In genomic region chr15:55687792-55688191, GRCh38 we compare ENCODE assay signal across 27 cellular contexts. TPM values are rescaled to one million over a fixed set of nuclear protein-coding genes. Genes with fewer than 3 reads are reported as not detected.
"Had no signal": no experiment of that assay in that cellular context is flagged by ENCODE, and none has a peak within 500 bp of the region (broad histone marks: within the 10 kb centered on the region; RNA-seq: fewer than 3 reads in every experiment).

No MANE protein-coding gene starts in this region.

- H3K4me1 ChIP-seq: gastroesophageal sphincter, tibial nerve, uterus had no signal

- H3K27me3 Mint-ChIP-seq: activated B cell treated with CpG ODN at 0.5 μM for 24 hours, memory B cell had no signal

- H3K27me3 ChIP-seq: gastroesophageal sphincter, heart left ventricle, tibial nerve, uterus had no signal

- H3K36me3 Mint-ChIP-seq: activated naive CD8-positive, alpha-beta T cell treated with anti-CD3 and anti-CD28 coated beads, Interleukin-2, amount 10 ng/mL, durations not matched to agents 7 days and 5 days; memory B cell; stimulated activated effector memory CD8-positive, alpha-beta T cell treated with anti-CD3 and anti-CD28 coated beads, Interleukin-12 subunit alpha, Interleukin-12 subunit beta, amount 100 ng/mL, for 72 hours had no signal

- H3K27ac ChIP-seq: coronary artery, epithelial cell of prostate, gastroesophageal sphincter, heart left ventricle, tibial nerve, uterus had no signal

- H3K4me3 ChIP-seq: coronary artery, gastroesophageal sphincter, heart left ventricle, mucosa of descending colon, tibial nerve, uterus had no signal

- H3K36me3 ChIP-seq: gastroesophageal sphincter, heart left ventricle, uterus had no signal

- H3K4me1 Mint-ChIP-seq: activated CD4-positive, alpha-beta T cell treated with anti-CD3 and anti-CD28 coated beads for 36 hours; stimulated activated effector memory CD8-positive, alpha-beta T cell treated with anti-CD3 and anti-CD28 coated beads, Interleukin-12 subunit alpha, Interleukin-12 subunit beta, amount 100 ng/mL, for 72 hours; stimulated activated naive CD8-positive, alpha-beta T cell treated with anti-CD3 and anti-CD28 coated beads, Interleukin-15, amount 100 ng/mL, for 72 hours had no signal

- ATAC-seq: activated CD4-positive, alpha-beta T cell treated with anti-CD3 and anti-CD28 coated beads for 36 hours; activated T-cell treated with anti-CD3 and anti-CD28 coated beads, Interleukin-2, amount 50 U/mL, for 4 hours; gastroesophageal sphincter; heart left ventricle; left cardiac atrium; mucosa of descending colon; sciatic nerve; stimulated activated effector memory CD8-positive, alpha-beta T cell treated with anti-CD3 and anti-CD28 coated beads, Interleukin-12 subunit alpha, Interleukin-12 subunit beta, amount 100 ng/mL, for 72 hours; stimulated activated naive CD8-positive, alpha-beta T cell treated with anti-CD3 and anti-CD28 coated beads, Interleukin-15, amount 100 ng/mL, for 72 hours had no signal

- H3K9me3 ChIP-seq: gastroesophageal sphincter, heart left ventricle, mucosa of descending colon, tibial nerve, uterus had no signal

- H3K27ac Mint-ChIP-seq: activated B cell treated with CpG ODN at 0.5 μM for 24 hours; activated CD4-positive, alpha-beta T cell treated with anti-CD3 and anti-CD28 coated beads for 36 hours; activated naive CD8-positive, alpha-beta T cell treated with anti-CD3 and anti-CD28 coated beads, Interleukin-2, amount 10 ng/mL, durations not matched to agents 7 days and 5 days; activated T-helper 2 cell treated with anti-CD3 and anti-CD28 coated beads, Interferon-gamma antibody, Interleukin-2, Interleukin-4, amounts not matched to agents 10 μg/mL and 5 μg/mL and 100 μg/mL, durations not matched to agents 14 hours and 24 hours and 36 hours; memory B cell; stimulated activated effector memory CD8-positive, alpha-beta T cell treated with anti-CD3 and anti-CD28 coated beads, Interleukin-12 subunit alpha, Interleukin-12 subunit beta, amount 100 ng/mL, for 72 hours had no signal

- H3K9me3 Mint-ChIP-seq: activated B cell treated with CpG ODN at 0.5 μM for 24 hours; activated naive CD8-positive, alpha-beta T cell treated with anti-CD3 and anti-CD28 coated beads, Interleukin-2, amount 10 ng/mL, durations not matched to agents 7 days and 5 days; activated T-cell treated with anti-CD3 and anti-CD28 coated beads, Interleukin-2, amount 50 U/mL, for 4 hours; activated T-helper 2 cell treated with anti-CD3 and anti-CD28 coated beads, Interferon-gamma antibody, Interleukin-2, Interleukin-4, amounts not matched to agents 10 μg/mL and 5 μg/mL and 100 μg/mL, durations not matched to agents 14 hours and 24 hours and 36 hours; memory B cell; stimulated activated effector memory CD8-positive, alpha-beta T cell treated with anti-CD3 and anti-CD28 coated beads, Interleukin-12 subunit alpha, Interleukin-12 subunit beta, amount 100 ng/mL, for 72 hours; stimulated activated naive CD8-positive, alpha-beta T cell treated with anti-CD3 and anti-CD28 coated beads, Interleukin-15, amount 100 ng/mL, for 72 hours had no signal

- H3K4me3 Mint-ChIP-seq: activated B cell treated with CpG ODN at 0.5 μM for 24 hours; activated CD4-positive, alpha-beta T cell treated with anti-CD3 and anti-CD28 coated beads for 36 hours; activated naive CD8-positive, alpha-beta T cell treated with anti-CD3 and anti-CD28 coated beads, Interleukin-2, amount 10 ng/mL, durations not matched to agents 7 days and 5 days; activated T-cell treated with anti-CD3 and anti-CD28 coated beads, Interleukin-2, amount 50 U/mL, for 4 hours; memory B cell; stimulated activated effector memory CD8-positive, alpha-beta T cell treated with anti-CD3 and anti-CD28 coated beads, Interleukin-12 subunit alpha, Interleukin-12 subunit beta, amount 100 ng/mL, for 72 hours; stimulated activated naive CD8-positive, alpha-beta T cell treated with anti-CD3 and anti-CD28 coated beads, Interleukin-15, amount 100 ng/mL, for 72 hours had no signal

- DNase-seq: activated B cell treated with CpG ODN at 0.5 μM for 24 hours; activated CD4-positive, alpha-beta T cell treated with anti-CD3 and anti-CD28 coated beads for 36 hours; activated CD4-positive, alpha-beta T cell treated with anti-CD3 and anti-CD28 coated beads, Interleukin-2, amount 50 U/mL, for 48 hours; activated CD8-positive, alpha-beta memory T cell treated with anti-CD3 and anti-CD28 coated beads, Interleukin-2, amount 50 U/mL, for 48 hours; activated naive CD4-positive, alpha-beta T cell; activated naive CD8-positive, alpha-beta T cell treated with anti-CD3 and anti-CD28 coated beads, Interleukin-2, amount 10 ng/mL, durations not matched to agents 7 days and 5 days; activated T-cell treated with anti-CD3 and anti-CD28 coated beads, Interleukin-2, amount 50 U/mL, for 4 hours; amniotic stem cell; cerebellar nuclear complex; heart left ventricle; left cardiac atrium; mucosa of descending colon; posterior cingulate gyrus; small intestine; stimulated activated CD4-positive, alpha-beta T cell treated with anti-CD3 and anti-CD28 coated beads, Interleukin-2, amount 100 ng/mL, for 24 hours; stimulated activated naive CD8-positive, alpha-beta T cell treated with anti-CD3 and anti-CD28 coated beads, Interleukin-15, amount 100 ng/mL, for 72 hours; T1000; uterus had no signal

RNA-seq across cellular contexts. Expression of gene PRTG, which starts 55.2 kb away (rescaled TPM):
- total RNA-seq: activated B cell treated with CpG ODN at 0.5 μM for 24 hours; activated CD4-positive, alpha-beta T cell treated with anti-CD3 and anti-CD28 coated beads for 36 hours; activated CD8-positive, alpha-beta memory T cell treated with anti-CD3 and anti-CD28 coated beads for 36 hours; activated naive CD8-positive, alpha-beta T cell treated with anti-CD3 and anti-CD28 coated beads, Interleukin-2, amount 10 ng/mL, durations not matched to agents 7 days and 5 days; activated T-cell treated with anti-CD3 and anti-CD28 coated beads, Interleukin-2, amount 50 U/mL, for 4 hours had no signal
